In the genomic region with DNA sequence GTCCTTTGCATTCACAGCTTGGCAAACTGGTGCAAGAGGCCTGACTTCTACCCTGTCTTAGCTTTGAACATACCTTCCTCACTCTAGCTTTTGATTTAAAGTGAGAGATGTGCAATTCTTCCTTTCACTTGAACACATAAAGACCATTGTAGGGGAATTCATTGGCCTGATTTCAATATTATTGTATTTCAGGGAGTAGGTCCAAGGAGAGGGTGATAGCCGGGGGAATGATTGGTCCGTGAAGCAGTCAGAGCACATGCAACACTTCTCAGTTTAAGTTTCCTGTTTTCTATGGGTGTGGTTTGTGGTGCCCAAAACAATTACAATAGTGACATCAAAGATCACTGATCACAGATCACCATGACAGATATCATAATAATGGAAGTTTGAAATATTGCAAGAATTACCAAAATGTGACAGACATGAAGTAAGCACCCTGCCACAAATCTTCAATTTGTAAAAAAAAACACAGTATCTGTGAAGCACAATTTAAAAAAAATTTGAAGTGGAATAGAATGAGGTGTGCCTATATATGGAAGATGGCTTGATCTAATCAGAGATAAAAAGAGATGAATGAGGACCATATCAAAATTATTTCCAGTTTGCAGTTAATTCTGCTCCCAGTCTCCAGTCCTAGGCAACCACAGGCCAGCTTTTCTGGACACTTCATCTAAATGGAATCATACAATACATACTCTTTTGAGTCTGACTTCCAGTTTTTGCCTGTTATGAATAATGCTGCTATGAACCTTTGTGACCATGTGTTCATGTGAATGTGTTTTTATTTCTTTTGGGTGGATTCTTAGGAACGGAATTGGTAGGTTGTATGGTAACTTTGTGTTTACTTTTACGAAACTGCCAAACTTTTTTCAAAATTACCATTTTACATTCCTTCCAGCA, we compare ENCODE assay signal across 2 cellular contexts.
TF ChIP-seq lines count a peak whose summit lies in the region.

No MANE protein-coding gene starts in this region.

TF ChIP-seq in WTC11, 78 proteins besides CTCF, POLR2A, EP300 and RAD21:
- TF ChIP-seq NR1H2 (CRISPR knock-in tag; IDR thresholded peaks at IDR 0.05): no peak
- TF ChIP-seq, protein P1, sequence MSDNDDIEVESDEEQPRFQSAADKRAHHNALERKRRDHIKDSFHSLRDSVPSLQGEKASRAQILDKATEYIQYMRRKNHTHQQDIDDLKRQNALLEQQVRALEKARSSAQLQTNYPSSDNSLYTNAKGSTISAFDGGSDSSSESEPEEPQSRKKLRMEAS (CRISPR knock-in tag; IDR thresholded peaks at IDR 0.05): no peak
- TF ChIP-seq, protein P2, sequence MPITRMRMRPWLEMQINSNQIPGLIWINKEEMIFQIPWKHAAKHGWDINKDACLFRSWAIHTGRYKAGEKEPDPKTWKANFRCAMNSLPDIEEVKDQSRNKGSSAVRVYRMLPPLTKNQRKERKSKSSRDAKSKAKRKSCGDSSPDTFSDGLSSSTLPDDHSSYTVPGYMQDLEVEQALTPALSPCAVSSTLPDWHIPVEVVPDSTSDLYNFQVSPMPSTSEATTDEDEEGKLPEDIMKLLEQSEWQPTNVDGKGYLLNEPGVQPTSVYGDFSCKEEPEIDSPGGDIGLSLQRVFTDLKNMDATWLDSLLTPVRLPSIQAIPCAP (CRISPR knock-in tag; IDR thresholded peaks at IDR 0.05): no peak
- no peak for TF ChIP-seq NR3C1 (CRISPR knock-in tag; conservative IDR thresholded peaks at IDR 0.05; ENCODE audit: low read depth)
TF ChIP-seq in WTC11: peak in this region for 0.

TF ChIP-seq in HepG2, 621 proteins besides CTCF, POLR2A, EP300 and RAD21:
- TF ChIP-seq ZNF737 (CRISPR knock-in tag; IDR thresholded peaks at IDR 0.05; ENCODE audit: borderline replicate concordance) (no peak), ZNF17 (CRISPR knock-in tag; IDR thresholded peaks at IDR 0.05) (no peak), KLF13 (CRISPR knock-in tag; IDR thresholded peaks at IDR 0.05) (no peak), SUZ12 (IDR thresholded peaks at IDR 0.05; ENCODE audit: low read depth, low read length) (no peak), TBP (CRISPR knock-in tag; IDR thresholded peaks at IDR 0.05) (no peak), ZBTB38 (CRISPR knock-in tag; IDR thresholded peaks at IDR 0.05) (no peak), SMC3 (IDR thresholded peaks at IDR 0.05; ENCODE audit: low read length) (no peak), ZNF605 (CRISPR knock-in tag; IDR thresholded peaks at IDR 0.05) (no peak), ZNF12 (CRISPR knock-in tag; IDR thresholded peaks at IDR 0.05) (no peak), KLF15 (CRISPR knock-in tag; IDR thresholded peaks at IDR 0.05; ENCODE audit: borderline replicate concordance) (no peak), ZNF670 (CRISPR knock-in tag; IDR thresholded peaks at IDR 0.05; ENCODE audit: borderline replicate concordance) (no peak), ZNF326 (CRISPR knock-in tag; IDR thresholded peaks at IDR 0.05; ENCODE audit: borderline replicate concordance) (no peak), NFE2 (CRISPR knock-in tag; IDR thresholded peaks at IDR 0.05) (no peak), HMG20A (CRISPR knock-in tag; IDR thresholded peaks at IDR 0.05; ENCODE audit: borderline replicate concordance) (no peak), ZMYM4 (CRISPR knock-in tag; IDR thresholded peaks at IDR 0.05) (no peak), NCOR1 (IDR thresholded peaks at IDR 0.05; ENCODE audit: borderline replicate concordance, low read length) (no peak), ZSCAN29 (CRISPR knock-in tag; conservative IDR thresholded peaks at IDR 0.05) (no peak)
- TF ChIP-seq, protein P3, sequence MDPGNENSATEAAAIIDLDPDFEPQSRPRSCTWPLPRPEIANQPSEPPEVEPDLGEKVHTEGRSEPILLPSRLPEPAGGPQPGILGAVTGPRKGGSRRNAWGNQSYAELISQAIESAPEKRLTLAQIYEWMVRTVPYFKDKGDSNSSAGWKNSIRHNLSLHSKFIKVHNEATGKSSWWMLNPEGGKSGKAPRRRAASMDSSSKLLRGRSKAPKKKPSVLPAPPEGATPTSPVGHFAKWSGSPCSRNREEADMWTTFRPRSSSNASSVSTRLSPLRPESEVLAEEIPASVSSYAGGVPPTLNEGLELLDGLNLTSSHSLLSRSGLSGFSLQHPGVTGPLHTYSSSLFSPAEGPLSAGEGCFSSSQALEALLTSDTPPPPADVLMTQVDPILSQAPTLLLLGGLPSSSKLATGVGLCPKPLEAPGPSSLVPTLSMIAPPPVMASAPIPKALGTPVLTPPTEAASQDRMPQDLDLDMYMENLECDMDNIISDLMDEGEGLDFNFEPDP (CRISPR knock-in tag; conservative IDR thresholded peaks at IDR 0.05): no peak
- TF ChIP-seq, protein P4, sequence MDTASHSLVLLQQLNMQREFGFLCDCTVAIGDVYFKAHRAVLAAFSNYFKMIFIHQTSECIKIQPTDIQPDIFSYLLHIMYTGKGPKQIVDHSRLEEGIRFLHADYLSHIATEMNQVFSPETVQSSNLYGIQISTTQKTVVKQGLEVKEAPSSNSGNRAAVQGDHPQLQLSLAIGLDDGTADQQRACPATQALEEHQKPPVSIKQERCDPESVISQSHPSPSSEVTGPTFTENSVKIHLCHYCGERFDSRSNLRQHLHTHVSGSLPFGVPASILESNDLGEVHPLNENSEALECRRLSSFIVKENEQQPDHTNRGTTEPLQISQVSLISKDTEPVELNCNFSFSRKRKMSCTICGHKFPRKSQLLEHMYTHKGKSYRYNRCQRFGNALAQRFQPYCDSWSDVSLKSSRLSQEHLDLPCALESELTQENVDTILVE (CRISPR knock-in tag; IDR thresholded peaks at IDR 0.05): no peak
